In the genomic region with DNA sequence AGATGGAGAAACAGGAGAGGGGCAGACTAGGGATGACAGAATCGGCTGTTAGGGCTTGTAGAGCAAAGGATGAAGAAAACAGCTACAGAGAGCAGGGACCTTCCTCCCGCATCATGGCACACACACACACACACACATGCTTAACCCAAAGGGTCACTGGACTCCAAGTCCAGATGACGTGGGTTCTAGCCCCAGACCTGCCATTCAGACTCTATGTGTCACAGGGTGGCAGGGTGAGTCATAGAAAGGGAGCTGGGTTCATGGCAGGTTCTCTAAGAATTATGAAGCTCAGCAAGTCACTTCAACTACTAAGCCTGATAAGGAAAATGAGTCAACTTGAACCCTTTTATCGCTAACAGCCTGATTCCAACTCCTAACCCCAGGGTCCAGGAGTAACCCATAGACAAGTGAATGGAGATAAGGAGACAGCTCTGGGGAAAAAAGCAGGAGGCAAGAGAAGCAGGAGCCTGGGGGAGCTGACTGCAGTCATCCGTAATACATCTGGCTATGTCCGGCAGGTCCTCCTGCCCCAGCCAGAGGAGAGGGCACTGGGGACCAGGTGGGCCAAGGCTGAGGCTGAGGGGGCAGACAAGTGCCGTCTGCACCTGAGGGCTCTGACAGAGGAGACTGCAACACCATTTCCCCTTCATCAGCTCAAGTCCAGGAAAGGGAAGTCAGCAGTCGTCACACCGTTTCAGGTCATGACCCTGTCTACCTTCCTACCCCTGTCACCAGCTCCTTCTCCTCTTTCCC, we compare ENCODE assay signal across 8 cellular contexts. TPM values are rescaled to one million over a fixed set of nuclear protein-coding genes. Genes with fewer than 3 reads are reported as not detected.
DNase-seq lines count a peak whose midpoint lies in the region; ATAC-seq and TF ChIP-seq lines count a peak whose summit lies in the region.

No MANE protein-coding gene starts in this region.

- H3K4me1 ChIP-seq in Caco-2 (peaks cover 26% of the 10 kb centered on the region), PC-3 (ENCODE audit: insufficient read depth, low read length) (peaks cover 29% of the 10 kb centered on the region), breast epithelium (peaks cover 9 to 13% of the 10 kb centered on the region in 2 donors), mucosa of descending colon (ENCODE audit: low read depth) (peaks cover 13% of the 10 kb centered on the region), BE2C (peaks cover 9% of the 10 kb centered on the region)

- peaks cover 10% of the 10 kb centered on the region for H3K36me3 Mint-ChIP-seq in Caco-2 (ENCODE audit: insufficient read depth, unreplicated experiment)

- intact Hi-C loops in Caco-2 (cut with micrococcal nuclease; ENCODE audit: unreplicated experiment) = no loop called here
- intact Hi-C loops in PC-3 (cut with micrococcal nuclease) = no loop called here
- intact Hi-C loops in breast epithelium (cut with DNase I; ENCODE audit: low total_unique reads) = no loop called here
- intact Hi-C loops in mucosa of descending colon (cut with DNase I, micrococcal nuclease) = no loop called here

- H3K27me3 ChIP-seq in Caco-2 (replicated peaks; ENCODE audit: control insufficient read depth, insufficient read depth, low read length) = no peaks in the 10 kb centered on the region
- no peaks in the 10 kb centered on the region for H3K27me3 ChIP-seq in PC-3 (ENCODE audit: low read length)
- no peaks in the 10 kb centered on the region for H3K27me3 ChIP-seq in breast epithelium
- no peaks in the 10 kb centered on the region for H3K27me3 ChIP-seq in BE2C

- H3K27ac ChIP-seq in PC-3 (ENCODE audit: low read length) = peak overlapping the region; percentile 90
- H3K27ac ChIP-seq in breast epithelium = peak overlapping the region; percentile 75 to 88

- H3K9me2 ChIP-seq in PC-3 (replicated peaks; ENCODE audit: low read length) = no peaks in the 10 kb centered on the region

- no peak overlapping the region for H3K4me3 Mint-ChIP-seq in Caco-2 (ENCODE audit: unreplicated experiment)

- H3F3A ChIP-seq in PC-3 (ENCODE audit: low read length, unreplicated experiment) = no peaks in the 10 kb centered on the region

- H3K4me1 Mint-ChIP-seq in Caco-2 (ENCODE audit: low read depth, unreplicated experiment) = peaks cover 33% of the 10 kb centered on the region

- ATAC-seq in PC-3 = peak; percentile 64
- ATAC-seq in mucosa of descending colon = peak; percentile 42

- H3K4me2 ChIP-seq in PC-3 (ENCODE audit: low read length) = peak overlapping the region; percentile 64

- H3K9me3 Mint-ChIP-seq in Caco-2 (ENCODE audit: unreplicated experiment) = peaks cover 9% of the 10 kb centered on the region

- peak overlapping the region; percentile 18; the same call in 1 of the 2 replicates for H2AFZ ChIP-seq in PC-3 (ENCODE audit: low read length)

- peak in 1 of 2 experiments; percentile 75 for DNase-seq in Caco-2
- DNase-seq in PC-3 = peak; percentile 83
- no peak for DNase-seq in breast epithelium (ENCODE audit: low spot score in 2 of 2)
- DNase-seq in mucosa of descending colon = no peak
- no peak for DNase-seq in DMS153 (lab: John Stamatoyannopoulos, UW)
- no peak for DNase-seq in NCI-H446 (lab: John Stamatoyannopoulos, UW)
- no peak for DNase-seq in BE2C
- DNase-seq in foreskin melanocyte = no peak

- H3K27me3 Mint-ChIP-seq in Caco-2 (ENCODE audit: insufficient read depth, unreplicated experiment) = no peaks in the 10 kb centered on the region

- TF ChIP-seq CTCF in Caco-2 (IDR thresholded peaks at IDR 0.05; ENCODE audit: insufficient read depth in 1 of 2, low read depth in 1 of 2, low read length in 1 of 2, severe bottlenecking in 1 of 2, unreplicated experiment in 1 of 2) (no peak), PC-3 (conservative IDR thresholded peaks at IDR 0.05; ENCODE audit: low read depth, low read length) (no peak), breast epithelium (IDR thresholded peaks at IDR 0.05) (no peak), mucosa of descending colon (IDR thresholded peaks at IDR 0.05) (no peak), BE2C (IDR thresholded peaks at IDR 0.05; ENCODE audit: low read depth, low read length) (no peak)

- no peak overlapping the region for H3K4me3 ChIP-seq in Caco-2 (ENCODE audit: low read depth, low read length)
- H3K4me3 ChIP-seq in PC-3 (ENCODE audit: low read length) = no peak overlapping the region
- H3K4me3 ChIP-seq in breast epithelium = no peak overlapping the region
- H3K4me3 ChIP-seq in mucosa of descending colon = no peak overlapping the region
- H3K4me3 ChIP-seq in BE2C (ENCODE audit: low read depth, low read length) = no peak overlapping the region

- TF ChIP-seq POLR2A in breast epithelium (IDR thresholded peaks at IDR 0.05) = no peak

- H3K79me2 ChIP-seq in PC-3 (ENCODE audit: low read length) = peaks cover 20% of the 10 kb centered on the region

- peak overlapping the region; percentile 42; the same call in 1 of the 2 replicates for H3K9ac ChIP-seq in PC-3 (ENCODE audit: low read length)

- CTCF ChIA-PET in Caco-2 (lab: Charles Lee) = interaction anchor here (0.7 to 1.2 kb wide), 7 partner anchors 9 to 119 kb away, joined by 3 to 8 read pairs (median 4); no protein-coding TSS in a partner anchor
- CTCF ChIA-PET in PC-3 (lab: Charles Lee) = interaction anchor here (0.6 kb wide), 1 partner anchor 144 kb away, joined by 4 read pairs; no protein-coding TSS in a partner anchor

- POLR2A ChIA-PET in Caco-2 (lab: Charles Lee) = interaction anchor here (1.0 to 1.1 kb wide), 2 partner anchors 9 to 18 kb away, joined by 3 to 8 read pairs; no protein-coding TSS in a partner anchor
- POLR2A ChIA-PET in PC-3 (lab: Charles Lee; ENCODE audit: unreplicated experiment) = interaction anchor here (0.6 to 0.7 kb wide), 2 partner anchors 11 to 25 kb away, joined by 3 read pairs; no protein-coding TSS in a partner anchor

- H3K9me3 ChIP-seq in Caco-2 (no peaks in the 10 kb centered on the region), PC-3 (ENCODE audit: low read length) (no peaks in the 10 kb centered on the region), breast epithelium (no peaks in the 10 kb centered on the region), mucosa of descending colon (no peaks in the 10 kb centered on the region), BE2C (peaks cover 3% of the 10 kb centered on the region; the same call in 1 of the 2 replicates)

- peak overlapping the region; percentile 27 for H3K27ac Mint-ChIP-seq in Caco-2 (ENCODE audit: unreplicated experiment)

- H3K36me3 ChIP-seq in Caco-2 (ENCODE audit: control insufficient read depth, insufficient read depth, low read length) (no peaks in the 10 kb centered on the region), PC-3 (ENCODE audit: low read depth, low read length) (no peaks in the 10 kb centered on the region), breast epithelium (no peaks in the 10 kb centered on the region), mucosa of descending colon (ENCODE audit: low read depth) (no peaks in the 10 kb centered on the region), BE2C (no peaks in the 10 kb centered on the region)

- no peaks in the 10 kb centered on the region for H4K20me1 ChIP-seq in PC-3 (ENCODE audit: low read length)

- BruUV-seq in Caco-2 (replicated peaks; lab: Mats Ljungman, UMichigan) = no TSS peak
- no TSS peak for BruUV-seq in PC-3 (replicated peaks; lab: Mats Ljungman, UMichigan)

RNA-seq across cellular contexts. Expression of gene TNFRSF1A, which starts 3.6 kb away (rescaled TPM):
- total RNA-seq in Caco-2 (2022) = 79.0 and 79.4 TPM in 2 replicates
- total RNA-seq in PC-3 (2014; rRNA removed) = 95.1 and 97.4 TPM in 2 replicates
- 100 to 1,000 TPM; 232 to 256 (median 238) TPM for total RNA-seq in breast epithelium
- 100 to 1,000 TPM; 166 to 237 (median 211) TPM for total RNA-seq in mucosa of descending colon
- polyA plus RNA-seq in BE2C (2012; ENCODE audit: insufficient read depth, insufficient read length, low read depth) = 15.8 TPM

RNA-seq across cellular contexts. Expression of gene SCNN1A, which starts 29.9 kb away (rescaled TPM):
- total RNA-seq in Caco-2 (2022) = 52.6 and 53.5 TPM in 2 replicates
- 2.3 and 2.9 TPM in 2 replicates for total RNA-seq in PC-3 (2014; rRNA removed)
- total RNA-seq in breast epithelium = 100 to 1,000 TPM in 1 of 3 donors, 10 to 100 TPM in 1, 1 to 10 TPM in 1; 1.3 to 175 (median 93.7) TPM
- total RNA-seq in mucosa of descending colon = 100 to 1,000 TPM; 130 to 402 (median 386) TPM
- polyA plus RNA-seq in BE2C (2012; ENCODE audit: insufficient read depth, insufficient read length, low read depth) = not detected

RNA-seq across cellular contexts. Expression of gene PLEKHG6, which starts 35.0 kb away (rescaled TPM):
- total RNA-seq in Caco-2 (2022) (109 and 123 TPM in 2 replicates), PC-3 (2014; rRNA removed) (18.0 and 18.4 TPM in 2 replicates), breast epithelium (10 to 100 TPM; 11.9 to 43.6 (median 42.4) TPM), mucosa of descending colon (100 to 1,000 TPM in 2 of 3 donors, 10 to 100 TPM in 1; 90.4 to 190 (median 128) TPM)
- 0.23 TPM for polyA plus RNA-seq in BE2C (2012; ENCODE audit: insufficient read depth, insufficient read length, low read depth)

RNA-seq across cellular contexts. Expression of gene LTBR, which starts 38.5 kb away (rescaled TPM):
- 194 and 197 TPM in 2 replicates for total RNA-seq in Caco-2 (2022)
- total RNA-seq in PC-3 (2014; rRNA removed) = 160 and 163 TPM in 2 replicates
- total RNA-seq in breast epithelium = 100 to 1,000 TPM in 2 of 3 donors, 10 to 100 TPM in 1; 90.1 to 115 (median 108) TPM
- 100 to 1,000 TPM; 114 to 142 (median 135) TPM for total RNA-seq in mucosa of descending colon
- polyA plus RNA-seq in BE2C (2012; ENCODE audit: insufficient read depth, insufficient read length, low read depth) = 1.2 TPM
